3 cellular contexts compared by ENCODE assay signal in the genomic region with DNA sequence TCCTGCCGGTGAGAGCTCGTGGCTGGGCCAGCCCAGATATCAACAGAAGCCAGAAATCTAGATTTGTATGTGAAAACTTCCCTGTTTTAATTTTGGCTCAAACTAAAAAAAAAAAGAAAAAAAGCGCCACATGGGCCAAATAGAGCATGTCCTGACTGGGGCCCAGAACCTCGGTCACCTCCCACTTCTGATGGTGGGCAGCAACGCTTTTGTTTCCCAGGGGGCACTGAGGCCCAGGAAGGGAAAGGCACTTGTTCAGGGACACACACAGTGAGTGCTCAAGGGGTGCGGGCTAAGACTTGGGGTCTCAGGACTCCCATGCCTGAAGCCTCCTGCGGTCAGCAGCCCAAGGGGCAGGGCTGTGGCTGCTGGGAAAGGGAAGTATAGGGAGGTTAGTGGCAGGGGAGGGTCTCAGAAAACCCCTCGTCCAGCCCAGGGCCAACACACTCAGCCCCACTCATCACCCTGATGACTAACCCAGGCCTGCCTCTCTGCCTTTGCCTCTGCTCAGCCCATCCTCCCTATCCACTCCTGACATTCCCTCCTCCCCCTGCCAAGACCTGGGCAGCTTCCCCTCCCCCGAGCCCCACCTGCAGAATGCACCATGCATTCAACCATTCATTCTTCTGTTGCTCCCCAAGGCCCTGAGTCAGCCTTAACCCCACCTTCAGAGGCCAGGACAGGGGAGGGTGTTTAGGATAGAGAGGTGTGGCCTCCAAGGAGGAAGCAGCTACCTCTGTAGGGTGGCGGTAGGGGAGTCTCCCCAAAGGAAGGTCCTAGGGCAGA.
A peak's percentile ranks its signal among the peaks of the same experiment; 100 is the strongest.
TF ChIP-seq lines count a peak whose summit lies in the region.

No MANE protein-coding gene starts in this region.

TF ChIP-seq in GM23338, 12 proteins besides CTCF, POLR2A, EP300 and RAD21 (continues in another document):
- no peak for TF ChIP-seq EZH2 (IDR thresholded peaks at IDR 0.05; ENCODE audit: low read depth, unreplicated experiment)
- TF ChIP-seq ZNF114 (CRISPR knock-in tag; IDR thresholded peaks at IDR 0.05) = no peak
- no peak for TF ChIP-seq CREB1 (CRISPR knock-in tag; IDR thresholded peaks at IDR 0.05; ENCODE audit: low read depth)
- no peak for TF ChIP-seq NANOG (IDR thresholded peaks at IDR 0.05; ENCODE audit: borderline replicate concordance)
- no peak for TF ChIP-seq STAT1 (IDR thresholded peaks at IDR 0.05; ENCODE audit: unreplicated experiment)
- TF ChIP-seq EZH2phosphoT487 (IDR thresholded peaks at IDR 0.05; ENCODE audit: unreplicated experiment) = no peak
- TF ChIP-seq, protein P1, sequence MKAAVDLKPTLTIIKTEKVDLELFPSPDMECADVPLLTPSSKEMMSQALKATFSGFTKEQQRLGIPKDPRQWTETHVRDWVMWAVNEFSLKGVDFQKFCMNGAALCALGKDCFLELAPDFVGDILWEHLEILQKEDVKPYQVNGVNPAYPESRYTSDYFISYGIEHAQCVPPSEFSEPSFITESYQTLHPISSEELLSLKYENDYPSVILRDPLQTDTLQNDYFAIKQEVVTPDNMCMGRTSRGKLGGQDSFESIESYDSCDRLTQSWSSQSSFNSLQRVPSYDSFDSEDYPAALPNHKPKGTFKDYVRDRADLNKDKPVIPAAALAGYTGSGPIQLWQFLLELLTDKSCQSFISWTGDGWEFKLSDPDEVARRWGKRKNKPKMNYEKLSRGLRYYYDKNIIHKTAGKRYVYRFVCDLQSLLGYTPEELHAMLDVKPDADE (IDR thresholded peaks at IDR 0.05) = no peak
- TF ChIP-seq REST (IDR thresholded peaks at IDR 0.05; ENCODE audit: unreplicated experiment) = no peak

TF ChIP-seq in K562, 482 proteins besides CTCF, POLR2A, EP300 and RAD21:
- TF ChIP-seq ZKSCAN8 (CRISPR knock-in tag; IDR thresholded peaks at IDR 0.05) = no peak
- TF ChIP-seq, protein P2, sequence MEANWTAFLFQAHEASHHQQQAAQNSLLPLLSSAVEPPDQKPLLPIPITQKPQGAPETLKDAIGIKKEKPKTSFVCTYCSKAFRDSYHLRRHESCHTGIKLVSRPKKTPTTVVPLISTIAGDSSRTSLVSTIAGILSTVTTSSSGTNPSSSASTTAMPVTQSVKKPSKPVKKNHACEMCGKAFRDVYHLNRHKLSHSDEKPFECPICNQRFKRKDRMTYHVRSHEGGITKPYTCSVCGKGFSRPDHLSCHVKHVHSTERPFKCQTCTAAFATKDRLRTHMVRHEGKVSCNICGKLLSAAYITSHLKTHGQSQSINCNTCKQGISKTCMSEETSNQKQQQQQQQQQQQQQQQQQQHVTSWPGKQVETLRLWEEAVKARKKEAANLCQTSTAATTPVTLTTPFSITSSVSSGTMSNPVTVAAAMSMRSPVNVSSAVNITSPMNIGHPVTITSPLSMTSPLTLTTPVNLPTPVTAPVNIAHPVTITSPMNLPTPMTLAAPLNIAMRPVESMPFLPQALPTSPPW (CRISPR knock-in tag; IDR thresholded peaks at IDR 0.05) = 0 out of 2 replicates have a peak, but pooled peaks have one; percentile 13
- TF ChIP-seq ZNF175 (CRISPR knock-in tag; IDR thresholded peaks at IDR 0.05; ENCODE audit: low read depth) = no peak
- TF ChIP-seq, protein P3, sequence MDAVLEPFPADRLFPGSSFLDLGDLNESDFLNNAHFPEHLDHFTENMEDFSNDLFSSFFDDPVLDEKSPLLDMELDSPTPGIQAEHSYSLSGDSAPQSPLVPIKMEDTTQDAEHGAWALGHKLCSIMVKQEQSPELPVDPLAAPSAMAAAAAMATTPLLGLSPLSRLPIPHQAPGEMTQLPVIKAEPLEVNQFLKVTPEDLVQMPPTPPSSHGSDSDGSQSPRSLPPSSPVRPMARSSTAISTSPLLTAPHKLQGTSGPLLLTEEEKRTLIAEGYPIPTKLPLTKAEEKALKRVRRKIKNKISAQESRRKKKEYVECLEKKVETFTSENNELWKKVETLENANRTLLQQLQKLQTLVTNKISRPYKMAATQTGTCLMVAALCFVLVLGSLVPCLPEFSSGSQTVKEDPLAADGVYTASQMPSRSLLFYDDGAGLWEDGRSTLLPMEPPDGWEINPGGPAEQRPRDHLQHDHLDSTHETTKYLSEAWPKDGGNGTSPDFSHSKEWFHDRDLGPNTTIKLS (IDR thresholded peaks at IDR 0.05; ENCODE audit: borderline replicate concordance, low read depth) = no peak
- TF ChIP-seq ZFX (CRISPR knock-in tag; IDR thresholded peaks at IDR 0.05) = peak; percentile 4; the same call in 1 of the 2 replicates
- TF ChIP-seq CXXC5 (CRISPR knock-in tag; IDR thresholded peaks at IDR 0.05) = 0 out of 2 replicates have a peak, but pooled peaks have one; percentile 3
- peak; percentile 66; the same call in 1 of the 2 replicates for TF ChIP-seq ZBTB7A (IDR thresholded peaks at IDR 0.05; ENCODE audit: borderline replicate concordance, control insufficient read depth, low read depth, low read length)
- TF ChIP-seq MEIS2 (IDR thresholded peaks at IDR 0.05; ENCODE audit: partially characterized antibody) = no peak

TF ChIP-seq in HEK293T, 16 proteins besides CTCF, POLR2A, EP300 and RAD21:
- TF ChIP-seq CTBP1 (IDR thresholded peaks at IDR 0.05; ENCODE audit: borderline replicate concordance) (no peak), FOXK2 (IDR thresholded peaks at IDR 0.05) (no peak), ZNF384 (IDR thresholded peaks at IDR 0.05) (no peak), ELF4 (IDR thresholded peaks at IDR 0.05) (no peak), SP1 (IDR thresholded peaks at IDR 0.05) (no peak), HDGF (IDR thresholded peaks at IDR 0.05; ENCODE audit: borderline replicate concordance) (no peak), L3MBTL2 (conservative IDR thresholded peaks at IDR 0.05) (no peak), BHLHE40 (IDR thresholded peaks at IDR 0.05; ENCODE audit: borderline replicate concordance) (no peak), FOXA1 (IDR thresholded peaks at IDR 0.05) (no peak), FOXM1 (IDR thresholded peaks at IDR 0.05; ENCODE audit: borderline replicate concordance) (no peak)
